Comparison of ENCODE assay signal across 16 cellular contexts in genomic region chr19:23402388-23402787, GRCh38.
"Had no signal": no experiment of that assay in that cellular context is flagged by ENCODE, and none has a peak within 500 bp of the region (broad histone marks: within the 10 kb centered on the region; RNA-seq: fewer than 3 reads in every experiment).

No MANE protein-coding gene starts in this region.

- H3K27ac Mint-ChIP-seq: activated CD4-positive, alpha-beta memory T cell treated with anti-CD3 and anti-CD28 coated beads, Interleukin-2, amount 10 ng/mL, durations not matched to agents 7 days and 5 days; activated T-helper 2 cell treated with anti-CD3 and anti-CD28 coated beads, Interferon-gamma antibody, Interleukin-2, Interleukin-4, amounts not matched to agents 10 μg/mL and 5 μg/mL and 100 μg/mL, durations not matched to agents 14 hours and 24 hours and 36 hours; dendritic cell treated with granulocyte-macrophage colony-stimulating factor and Interleukin-4, amounts not matched to agents 40 ng/mL and 50 ng/mL, for 4 days; nephron; T-helper 17 cell had no signal

- H3K4me1 ChIP-seq: lower lobe of right lung, psoas muscle, stomach had no signal

- H3K4me3 ChIP-seq: lower lobe of right lung, psoas muscle, stomach had no signal

- DNase-seq: activated CD4-positive, alpha-beta memory T cell treated with anti-CD3 and anti-CD28 coated beads, Interleukin-2, amount 10 ng/mL, durations not matched to agents 7 days and 5 days; activated naive CD4-positive, alpha-beta T cell treated with anti-CD3 and anti-CD28 coated beads, Interleukin-2, amount 50 U/mL, for 16 hours; amygdala; immature natural killer cell; lower lobe of right lung; psoas muscle; stimulated activated CD4-positive, alpha-beta T cell treated with anti-CD3 and anti-CD28 coated beads, Interleukin-2, amount 100 ng/mL, for 48 hours; stomach; T-helper 17 cell had no signal

- ATAC-seq: lower lobe of right lung, psoas muscle, sciatic nerve, SK-N-SH treated with all-trans-retinoic acid at 6 μM for 48 hours, T-helper 17 cell had no signal

- H3K9me3 ChIP-seq: lower lobe of right lung, psoas muscle had no signal

- H3K36me3 ChIP-seq: lower lobe of right lung, stomach had no signal

- H3K9me3 Mint-ChIP-seq: brain; central memory CD8-positive, alpha-beta T cell; immature natural killer cell; nephron had no signal

- H3K4me1 Mint-ChIP-seq: activated CD4-positive, alpha-beta memory T cell treated with anti-CD3 and anti-CD28 coated beads, Interleukin-2, amount 10 ng/mL, durations not matched to agents 7 days and 5 days; central memory CD8-positive, alpha-beta T cell; immature natural killer cell; nephron; T-helper 17 cell had no signal

- H3K4me3 Mint-ChIP-seq: activated CD4-positive, alpha-beta memory T cell treated with anti-CD3 and anti-CD28 coated beads, Interleukin-2, amount 10 ng/mL, durations not matched to agents 7 days and 5 days; brain; central memory CD8-positive, alpha-beta T cell; dendritic cell treated with granulocyte-macrophage colony-stimulating factor and Interleukin-4, amounts not matched to agents 40 ng/mL and 50 ng/mL, for 4 days; immature natural killer cell; nephron; T-helper 17 cell had no signal

- H3K27me3 Mint-ChIP-seq: activated CD4-positive, alpha-beta memory T cell treated with anti-CD3 and anti-CD28 coated beads, Interleukin-2, amount 10 ng/mL, durations not matched to agents 7 days and 5 days; brain; central memory CD8-positive, alpha-beta T cell; dendritic cell treated with granulocyte-macrophage colony-stimulating factor and Interleukin-4, amounts not matched to agents 40 ng/mL and 50 ng/mL, for 4 days; T-helper 17 cell had no signal

- H3K27ac ChIP-seq: lower lobe of right lung, psoas muscle, stomach had no signal

- H3K27me3 ChIP-seq: stomach had no signal

- H3K36me3 Mint-ChIP-seq: immature natural killer cell had no signal
